Comparison of ENCODE assay signal across 30 cellular contexts in the genomic region with DNA sequence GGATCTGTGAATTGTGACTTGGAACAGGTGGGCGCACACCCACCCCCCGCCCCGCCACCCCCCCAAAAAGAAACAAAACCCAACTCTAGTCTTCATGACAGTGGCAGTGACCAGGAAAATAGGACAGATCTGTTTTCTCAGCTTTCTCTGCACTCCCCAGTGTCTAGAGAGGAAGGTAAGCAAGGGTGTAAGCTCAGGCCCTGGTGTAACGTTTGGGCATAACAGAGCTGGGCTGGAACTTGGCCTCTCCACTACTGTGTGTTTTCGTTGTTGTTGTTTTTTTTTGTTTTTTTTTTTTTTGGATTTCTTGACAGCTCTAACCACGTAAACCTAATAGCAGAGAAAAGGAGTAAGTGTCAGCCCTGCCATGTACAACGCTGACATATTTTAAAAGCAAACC.
"Had no signal": no experiment of that assay in that cellular context is flagged by ENCODE, and none has a peak within 500 bp of the region (broad histone marks: within the 10 kb centered on the region; RNA-seq: fewer than 3 reads in every experiment).

No MANE protein-coding gene starts in this region.

- H2AFZ ChIP-seq: neural progenitor cell, parathyroid adenoma had no signal

- H3K27ac ChIP-seq: neural progenitor cell, ovary, parathyroid adenoma, psoas muscle, right lobe of liver, sigmoid colon, suprapubic skin, testis, tibial artery, transverse colon, upper lobe of right lung, uterus had no signal

- H3K9me3 ChIP-seq: ovary, psoas muscle, right lobe of liver, sigmoid colon, suprapubic skin, testis, tibial artery, transverse colon, upper lobe of right lung, uterus had no signal

- H3K4me3 ChIP-seq: neural progenitor cell, ovary, psoas muscle, right lobe of liver, sigmoid colon, suprapubic skin, testis, tibial artery, transverse colon, upper lobe of right lung, uterus had no signal

- H3K9ac ChIP-seq: neural progenitor cell, parathyroid adenoma had no signal

- ATAC-seq: naive thymus-derived CD8-positive, alpha-beta T cell; natural killer cell treated with Interleukin-12 subunit alpha and Interleukin-12 subunit beta and Interleukin-15 and Interleukin-18, amount 100 ng/mL, for 72 hours; psoas muscle; right cardiac atrium; right lobe of liver; stimulated activated effector memory CD8-positive, alpha-beta T cell treated with anti-CD3 and anti-CD28 coated beads, Interleukin-12 subunit alpha, Interleukin-12 subunit beta, amount 100 ng/mL, for 72 hours; stimulated activated naive CD8-positive, alpha-beta T cell treated with anti-CD3 and anti-CD28 coated beads, Interleukin-15, amount 100 ng/mL, for 72 hours; stimulated activated naive CD8-positive, alpha-beta T cell treated with anti-CD3 and anti-CD28 coated beads, Interleukin-15, Interleukin-2, amounts not matched to agents 100 U/mL and 50 U/mL, for 24 hours; upper lobe of right lung had no signal

- DNase-seq: naive thymus-derived CD8-positive, alpha-beta T cell; nephron progenitor cell; occipital lobe; ovary; posterior cingulate gyrus; psoas muscle; right cardiac atrium; right lobe of liver; sigmoid colon; small intestine; stimulated activated CD4-positive, alpha-beta T cell treated with anti-CD3 and anti-CD28 coated beads, Interleukin-15, amount 100 ng/mL, for 24 hours; stimulated activated CD4-positive, alpha-beta T cell treated with anti-CD3 and anti-CD28 coated beads, Interleukin-2, amount 100 ng/mL, for 24 hours; stimulated activated CD4-positive, alpha-beta T cell treated with anti-CD3 and anti-CD28 coated beads, Interleukin-2, amount 100 ng/mL, for 48 hours; stimulated activated CD4-positive, alpha-beta T cell treated with anti-CD3 and anti-CD28 coated beads, Interleukin-4, amount 100 ng/mL, for 24 hours; stimulated activated naive CD4-positive, alpha-beta T cell; stimulated activated naive CD8-positive, alpha-beta T cell treated with anti-CD3 and anti-CD28 coated beads, Interleukin-15, amount 100 ng/mL, for 72 hours; stimulated activated naive CD8-positive, alpha-beta T cell treated with anti-CD3 and anti-CD28 coated beads, Interleukin-15, Interleukin-2, amounts not matched to agents 100 U/mL and 50 U/mL, for 24 hours; substantia nigra; testis; tibial artery; transverse colon; upper lobe of right lung; uterus had no signal

- H3K27me3 Mint-ChIP-seq: naive thymus-derived CD8-positive, alpha-beta T cell; natural killer cell treated with Interleukin-12 subunit alpha and Interleukin-12 subunit beta and Interleukin-15 and Interleukin-18, amount 100 ng/mL, for 72 hours; progenitor cell of endocrine pancreas; stimulated activated naive CD8-positive, alpha-beta T cell treated with anti-CD3 and anti-CD28 coated beads, Interleukin-15, amount 100 ng/mL, for 72 hours; type B pancreatic cell had no signal

- H3K4me1 ChIP-seq: neural progenitor cell, parathyroid adenoma, psoas muscle, right lobe of liver, sigmoid colon, suprapubic skin, testis, tibial artery, transverse colon, upper lobe of right lung, uterus had no signal

- H3K4me1 Mint-ChIP-seq: stimulated activated effector memory CD8-positive, alpha-beta T cell treated with anti-CD3 and anti-CD28 coated beads, Interleukin-12 subunit alpha, Interleukin-12 subunit beta, amount 100 ng/mL, for 72 hours; stimulated activated naive CD8-positive, alpha-beta T cell treated with anti-CD3 and anti-CD28 coated beads, Interleukin-15, amount 100 ng/mL, for 72 hours had no signal

- H3K36me3 Mint-ChIP-seq: naive thymus-derived CD8-positive, alpha-beta T cell; neural progenitor cell; stimulated activated effector memory CD8-positive, alpha-beta T cell treated with anti-CD3 and anti-CD28 coated beads, Interleukin-12 subunit alpha, Interleukin-12 subunit beta, amount 100 ng/mL, for 72 hours; type B pancreatic cell had no signal

- H3K27me3 ChIP-seq: neural progenitor cell, ovary, right lobe of liver, sigmoid colon, suprapubic skin, testis, tibial artery, transverse colon, uterus had no signal

- H3K4me2 ChIP-seq: neural progenitor cell had no signal

- H3K4me3 Mint-ChIP-seq: naive thymus-derived CD8-positive, alpha-beta T cell; natural killer cell treated with Interleukin-12 subunit alpha and Interleukin-12 subunit beta and Interleukin-15 and Interleukin-18, amount 100 ng/mL, for 72 hours; nephron progenitor cell; neural progenitor cell; stimulated activated effector memory CD8-positive, alpha-beta T cell treated with anti-CD3 and anti-CD28 coated beads, Interleukin-12 subunit alpha, Interleukin-12 subunit beta, amount 100 ng/mL, for 72 hours; stimulated activated naive CD8-positive, alpha-beta T cell treated with anti-CD3 and anti-CD28 coated beads, Interleukin-15, amount 100 ng/mL, for 72 hours; type B pancreatic cell had no signal

- H3K9me3 Mint-ChIP-seq: nephron progenitor cell, neural progenitor cell, type B pancreatic cell had no signal

- H3K79me2 ChIP-seq: parathyroid adenoma had no signal

- H3K36me3 ChIP-seq: neural progenitor cell, ovary, right lobe of liver, sigmoid colon, suprapubic skin, tibial artery, transverse colon, upper lobe of right lung, uterus had no signal

- H3K27ac Mint-ChIP-seq: naive thymus-derived CD8-positive, alpha-beta T cell; natural killer cell treated with Interleukin-12 subunit alpha and Interleukin-12 subunit beta and Interleukin-15 and Interleukin-18, amount 100 ng/mL, for 72 hours; nephron progenitor cell; neural progenitor cell; progenitor cell of endocrine pancreas; stimulated activated effector memory CD8-positive, alpha-beta T cell treated with anti-CD3 and anti-CD28 coated beads, Interleukin-12 subunit alpha, Interleukin-12 subunit beta, amount 100 ng/mL, for 72 hours; stimulated activated naive CD8-positive, alpha-beta T cell treated with anti-CD3 and anti-CD28 coated beads, Interleukin-15, amount 100 ng/mL, for 72 hours; type B pancreatic cell had no signal
